In genomic region chr2:96683307-96683706, GRCh38 we compare ENCODE assay signal across 29 cellular contexts. TPM values are rescaled to one million over a fixed set of nuclear protein-coding genes. Genes with fewer than 3 reads are reported as not detected.
"Had no signal": no experiment of that assay in that cellular context is flagged by ENCODE, and none has a peak within 500 bp of the region (broad histone marks: within the 10 kb centered on the region; RNA-seq: fewer than 3 reads in every experiment).

No MANE protein-coding gene starts in this region.

- DNase-seq: heart right ventricle; kidney glomerular epithelial cell; left cardiac atrium; left ventricle myocardium superior; lower lobe of right lung; mammary epithelial cell; mesenchymal stem cell; occipital lobe; retina; stimulated activated CD4-positive, alpha-beta T cell treated with anti-CD3 and anti-CD28 coated beads, Interleukin-1b, Interleukin-23, amount 100 ng/mL, for 48 hours; stimulated activated CD4-positive, alpha-beta T cell treated with anti-CD3 and anti-CD28 coated beads, Interleukin-2, amount 100 ng/mL, for 48 hours; stimulated activated CD4-positive, alpha-beta T cell treated with anti-CD3 and anti-CD28 coated beads, Interleukin-4, amount 100 ng/mL, for 4 hours; stimulated activated CD8-positive, alpha-beta memory T cell treated with anti-CD3 and anti-CD28 coated beads, Interleukin-4, amount 100 ng/mL, for 48 hours; stimulated activated naive CD4-positive, alpha-beta T cell treated with Interleukin-2 at 50 U/mL for 16 hours; stimulated activated naive CD8-positive, alpha-beta T cell treated with anti-CD3 and anti-CD28 coated beads, Interleukin-15, amount 100 ng/mL, for 72 hours; substantia nigra; uterus had no signal

- H3K4me2 ChIP-seq: hepatocyte, smooth muscle cell had no signal

- H3K4me1 ChIP-seq: uterus had no signal

- H3K4me3 ChIP-seq: heart right ventricle, hepatocyte, lower lobe of right lung, ovary, smooth muscle cell, tibial nerve, uterus had no signal

- H3K4me1 Mint-ChIP-seq: stimulated activated memory B cell treated with anti-CD40 and anti-IgM and Interleukin-4, amounts not matched to agents 10 μg/mL and 1 μg/mL and 100 μg/mL, for 72 hours; stimulated activated naive CD8-positive, alpha-beta T cell treated with anti-CD3 and anti-CD28 coated beads, Interleukin-15, amount 100 ng/mL, for 72 hours had no signal

- H3K36me3 ChIP-seq: heart right ventricle, lower lobe of right lung, neutrophil, ovary, tibial nerve, uterus had no signal

- FAIRE-seq: keratinocyte had no signal

- H3K9me3 Mint-ChIP-seq: naive thymus-derived CD8-positive, alpha-beta T cell; nephron; stimulated activated memory B cell treated with anti-CD40 and anti-IgM and Interleukin-4, amounts not matched to agents 10 μg/mL and 1 μg/mL and 100 μg/mL, for 72 hours; stimulated activated naive CD8-positive, alpha-beta T cell treated with anti-CD3 and anti-CD28 coated beads, Interleukin-15, amount 100 ng/mL, for 72 hours; type B pancreatic cell had no signal

- H3K27me3 ChIP-seq: hepatocyte, neutrophil, ovary, uterus had no signal

- H3K9me3 ChIP-seq: heart right ventricle, lower lobe of right lung, neutrophil, ovary, tibial nerve, uterus had no signal

- H3K27ac ChIP-seq: heart right ventricle, hepatocyte, lower lobe of right lung, neutrophil, ovary, tibial nerve, uterus had no signal

- H3K27ac Mint-ChIP-seq: naive thymus-derived CD8-positive, alpha-beta T cell; nephron; progenitor cell of endocrine pancreas; stimulated activated memory B cell treated with anti-CD40 and anti-IgM and Interleukin-4, amounts not matched to agents 10 μg/mL and 1 μg/mL and 100 μg/mL, for 72 hours; stimulated activated naive CD8-positive, alpha-beta T cell treated with anti-CD3 and anti-CD28 coated beads, Interleukin-15, amount 100 ng/mL, for 72 hours; type B pancreatic cell had no signal

- H3K79me2 ChIP-seq: hepatocyte had no signal

- ATAC-seq: heart right ventricle; left cardiac atrium; left ventricle myocardium superior; lower lobe of right lung; naive thymus-derived CD8-positive, alpha-beta T cell; right cardiac atrium; stimulated activated memory B cell treated with anti-CD40 and anti-IgM and Interleukin-4, amounts not matched to agents 10 μg/mL and 1 μg/mL and 100 μg/mL, for 72 hours; stimulated activated naive CD8-positive, alpha-beta T cell treated with anti-CD3 and anti-CD28 coated beads, Interleukin-15, amount 100 ng/mL, for 72 hours had no signal

- H3K4me3 Mint-ChIP-seq: naive thymus-derived CD8-positive, alpha-beta T cell; nephron; stimulated activated memory B cell treated with anti-CD40 and anti-IgM and Interleukin-4, amounts not matched to agents 10 μg/mL and 1 μg/mL and 100 μg/mL, for 72 hours; stimulated activated naive CD8-positive, alpha-beta T cell treated with anti-CD3 and anti-CD28 coated beads, Interleukin-15, amount 100 ng/mL, for 72 hours; type B pancreatic cell had no signal

- H2AFZ ChIP-seq: hepatocyte had no signal

- H3K36me3 Mint-ChIP-seq: naive thymus-derived CD8-positive, alpha-beta T cell; stimulated activated memory B cell treated with anti-CD40 and anti-IgM and Interleukin-4, amounts not matched to agents 10 μg/mL and 1 μg/mL and 100 μg/mL, for 72 hours; type B pancreatic cell had no signal

RNA-seq across cellular contexts. Expression of gene FER1L5, which starts 40.7 kb away (rescaled TPM):
- total RNA-seq: left ventricle myocardium superior; naive thymus-derived CD8-positive, alpha-beta T cell; smooth muscle cell had no signal
- polyA plus RNA-seq: smooth muscle cell had no signal
